Comparison of ENCODE assay signal across 17 cellular contexts in the genomic region with DNA sequence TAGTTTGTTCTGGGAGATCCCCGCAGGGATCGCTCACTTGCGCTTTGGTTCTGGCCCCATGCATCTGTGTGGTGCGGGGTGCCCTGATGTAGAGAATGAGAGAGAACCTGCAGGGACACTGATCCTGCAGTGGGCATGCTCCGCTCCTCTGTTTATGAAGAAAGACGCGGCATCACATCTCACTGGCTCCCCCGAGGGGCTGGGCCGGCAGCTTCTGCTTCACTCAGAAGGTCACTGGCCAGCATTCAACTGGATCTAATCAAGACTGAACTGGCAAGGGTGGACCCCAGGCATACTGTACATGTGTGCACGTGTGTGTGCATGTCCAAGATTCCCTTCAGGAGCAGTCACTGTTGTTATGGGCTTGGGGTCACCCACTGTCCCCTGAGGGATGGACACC.
"Had no signal": no experiment of that assay in that cellular context is flagged by ENCODE, and none has a peak within 500 bp of the region (broad histone marks: within the 10 kb centered on the region; RNA-seq: fewer than 3 reads in every experiment).

No MANE protein-coding gene starts in this region.

- H3K27ac ChIP-seq: coronary artery, hepatocyte, testis had no signal

- DNase-seq: activated CD4-positive, alpha-beta T cell treated with anti-CD3 and anti-CD28 coated beads for 1 hour; activated CD4-positive, alpha-beta T cell treated with anti-CD3 and anti-CD28 coated beads, Interleukin-2, amount 50 U/mL, for 48 hours; activated effector memory CD4-positive, alpha-beta T cell treated with anti-CD3 and anti-CD28 coated beads, Interleukin-2, amount 50 U/mL, for 16 hours; activated T-cell treated with anti-CD3 and anti-CD28 coated beads, Interleukin-2, amount 50 U/mL, for 4 hours; effector memory CD8-positive, alpha-beta T cell; kidney glomerular epithelial cell; naive thymus-derived CD8-positive, alpha-beta T cell; stimulated activated CD4-positive, alpha-beta T cell treated with anti-CD3 and anti-CD28 coated beads, Interleukin-15, amount 100 ng/mL, for 24 hours; stimulated activated CD4-positive, alpha-beta T cell treated with anti-CD3 and anti-CD28 coated beads, Interleukin-4, amount 100 ng/mL, for 24 hours; T-helper 9 cell; testis had no signal

- H3K36me3 Mint-ChIP-seq: activated naive CD8-positive, alpha-beta T cell; naive thymus-derived CD8-positive, alpha-beta T cell had no signal

- H3K4me3 ChIP-seq: coronary artery, gastroesophageal sphincter, hepatocyte, lung, testis had no signal

- H3K9me3 Mint-ChIP-seq: activated T-cell treated with anti-CD3 and anti-CD28 coated beads, Interleukin-2, amount 50 U/mL, for 4 hours; effector memory CD8-positive, alpha-beta T cell; naive thymus-derived CD8-positive, alpha-beta T cell; stimulated activated naive CD8-positive, alpha-beta T cell treated with anti-CD3 and anti-CD28 coated beads, Interleukin-15, Interleukin-2, amounts not matched to agents 100 ng/mL and 50 ng/mL, for 24 hours had no signal

- H3K27ac Mint-ChIP-seq: activated naive CD8-positive, alpha-beta T cell; effector memory CD8-positive, alpha-beta T cell; stimulated activated naive CD8-positive, alpha-beta T cell treated with anti-CD3 and anti-CD28 coated beads, Interleukin-15, Interleukin-2, amounts not matched to agents 100 ng/mL and 50 ng/mL, for 24 hours had no signal

- H3K9me3 ChIP-seq: gastroesophageal sphincter, testis had no signal

- H3K27me3 Mint-ChIP-seq: activated naive CD8-positive, alpha-beta T cell; naive thymus-derived CD8-positive, alpha-beta T cell; stimulated activated naive CD8-positive, alpha-beta T cell treated with anti-CD3 and anti-CD28 coated beads, Interleukin-15, Interleukin-2, amounts not matched to agents 100 ng/mL and 50 ng/mL, for 24 hours had no signal

- H3K4me3 Mint-ChIP-seq: activated naive CD8-positive, alpha-beta T cell; activated T-cell treated with anti-CD3 and anti-CD28 coated beads, Interleukin-2, amount 50 U/mL, for 4 hours; effector memory CD8-positive, alpha-beta T cell; naive thymus-derived CD8-positive, alpha-beta T cell; stimulated activated naive CD8-positive, alpha-beta T cell treated with anti-CD3 and anti-CD28 coated beads, Interleukin-15, Interleukin-2, amounts not matched to agents 100 ng/mL and 50 ng/mL, for 24 hours had no signal

- H3K4me1 Mint-ChIP-seq: naive thymus-derived CD8-positive, alpha-beta T cell had no signal

- ATAC-seq: activated T-cell treated with anti-CD3 and anti-CD28 coated beads, Interleukin-2, amount 50 U/mL, for 4 hours; effector memory CD8-positive, alpha-beta T cell; gastroesophageal sphincter; naive thymus-derived CD8-positive, alpha-beta T cell had no signal

- H3K27me3 ChIP-seq: gastroesophageal sphincter, hepatocyte, testis had no signal
